ENCODE assay signal across 11 cellular contexts in genomic region chr10:129501652-129502436, GRCh38. TPM values are rescaled to one million over a fixed set of nuclear protein-coding genes. Genes with fewer than 3 reads are reported as not detected.
DNase-seq lines count a peak whose midpoint lies in the region; ATAC-seq, FAIRE-seq and TF ChIP-seq lines count a peak whose summit lies in the region.
"Had no signal": no experiment of that assay in that cellular context is flagged by ENCODE, and none has a peak within 500 bp of the region (broad histone marks: within the 10 kb centered on the region; RNA-seq: fewer than 3 reads in every experiment).

No MANE protein-coding gene starts in this region.

- H3K79me2 ChIP-seq in keratinocyte (ENCODE audit: control insufficient read depth, insufficient read depth, low read length), result no peaks in the 10 kb centered on the region

- intact Hi-C loops in Right ventricle myocardium inferior (cut with DNase I), result no loop called here

- ATAC-seq in GM18520 (IDR thresholded peaks at IDR 0.05; ENCODE audit: unreplicated experiment) (peak; percentile 88), GM21619 (IDR thresholded peaks at IDR 0.05; ENCODE audit: unreplicated experiment) (peak; percentile 94), HG03280 (IDR thresholded peaks at IDR 0.05; ENCODE audit: unreplicated experiment) (peak; percentile 95), Right ventricle myocardium inferior (no peak), GM19035 (IDR thresholded peaks at IDR 0.05; ENCODE audit: unreplicated experiment) (no peak)
- ATAC-seq in activated T-helper 17 cell treated with anti-CD3 and anti-CD28 coated beads, Interleukin-2, amount 50 U/mL, for 72 hours (replicated peaks), result no peak

- no peak for TF ChIP-seq CTCF in keratinocyte (optimal IDR thresholded peaks at IDR 0.05 in 1 of 3, IDR thresholded peaks at IDR 0.05 in 1 of 3, conservative IDR thresholded peaks at IDR 0.05 in 1 of 3; ENCODE audit: extremely low read depth in 1 of 3, insufficient read depth in 2 of 3, low read length in 3 of 3)

- H3K36me3 ChIP-seq in keratinocyte (ENCODE audit: control insufficient read depth in 2 of 2, extremely low read depth in 1 of 2, insufficient read depth in 2 of 2, low read length in 2 of 2), result no peaks in the 10 kb centered on the region

- dilution Hi-C loops in keratinocyte (cut with MboI; ENCODE audit: extremely low pct_ligation_motif_present, low sequenced_read_pairs), result no loop called here

- no peak overlapping the region for H3K27ac ChIP-seq in keratinocyte (ENCODE audit: control insufficient read depth, insufficient read depth, low read length)
- H3K27ac ChIP-seq: PC-9 had no signal

- peaks cover 15% of the 10 kb centered on the region for H3K4me1 ChIP-seq in keratinocyte (ENCODE audit: control insufficient read depth, extremely low read depth, insufficient read depth, low read length)

- no peaks in the 10 kb centered on the region for H3K9me3 ChIP-seq in keratinocyte (ENCODE audit: control insufficient read depth, low read depth, low read length)

- no peak overlapping the region for H3K4me3 Mint-ChIP-seq in activated T-helper 17 cell treated with anti-CD3 and anti-CD28 coated beads, Interleukin-2, amount 50 U/mL, for 72 hours
- H3K4me3 Mint-ChIP-seq: CD8-positive, alpha-beta memory T cell had no signal

- no peak for FAIRE-seq in keratinocyte (lab: Jason Lieb, UNC)
- FAIRE-seq: endometrium had no signal

- H4K20me1 ChIP-seq in keratinocyte (ENCODE audit: control insufficient read depth, extremely low read depth, insufficient read depth, low read length), result no peaks in the 10 kb centered on the region

- H3K9me3 Mint-ChIP-seq in activated T-helper 17 cell treated with anti-CD3 and anti-CD28 coated beads, Interleukin-2, amount 50 U/mL, for 72 hours, result peaks cover 10% of the 10 kb centered on the region

- H3K4me3 ChIP-seq in keratinocyte (ENCODE audit: control insufficient read depth in 2 of 3, extremely low read depth in 1 of 3, insufficient read depth in 2 of 3, low read depth in 1 of 3, low read length in 3 of 3), result no peak overlapping the region
- H3K4me3 ChIP-seq: PC-9 had no signal

- H3K36me3 Mint-ChIP-seq in activated T-helper 17 cell treated with anti-CD3 and anti-CD28 coated beads, Interleukin-2, amount 50 U/mL, for 72 hours (ENCODE audit: low read depth), result peaks cover 33% of the 10 kb centered on the region

- H3K27me3 ChIP-seq in keratinocyte (ENCODE audit: control insufficient read depth, extremely low read depth, insufficient read depth, low read length), result no peaks in the 10 kb centered on the region

- no peak overlapping the region for H3K27ac Mint-ChIP-seq in activated T-helper 17 cell treated with anti-CD3 and anti-CD28 coated beads, Interleukin-2, amount 50 U/mL, for 72 hours

- H3K27me3 Mint-ChIP-seq in activated T-helper 17 cell treated with anti-CD3 and anti-CD28 coated beads, Interleukin-2, amount 50 U/mL, for 72 hours, result no peaks in the 10 kb centered on the region
- H3K27me3 Mint-ChIP-seq: CD8-positive, alpha-beta memory T cell had no signal

- H3K9ac ChIP-seq in keratinocyte (ENCODE audit: control insufficient read depth, extremely low read depth, insufficient read depth, low read length), result no peak overlapping the region

- no peak overlapping the region for H2AFZ ChIP-seq in keratinocyte (ENCODE audit: control insufficient read depth, low read length)
- H2AFZ ChIP-seq: PC-9 had no signal

- peaks cover 11% of the 10 kb centered on the region for H3K4me1 Mint-ChIP-seq in activated T-helper 17 cell treated with anti-CD3 and anti-CD28 coated beads, Interleukin-2, amount 50 U/mL, for 72 hours

- H3K4me2 ChIP-seq in keratinocyte (ENCODE audit: control insufficient read depth, extremely low read depth, insufficient read depth, low read depth, low read length), result no peak overlapping the region
- H3K4me2 ChIP-seq: PC-9 had no signal

- no peaks in the 10 kb centered on the region for H3K9me1 ChIP-seq in keratinocyte (ENCODE audit: control insufficient read depth, extremely low read depth, insufficient read depth, low read length)

- DNase-seq in keratinocyte (ENCODE audit: low read depth, low spot score) (peak; percentile 40), Right ventricle myocardium inferior (ENCODE audit: missing footprints) (no peak), dedifferentiated amniotic fluid mesenchymal stem cell (ENCODE audit: extremely low spot score) (no peak)
- DNase-seq: CD8-positive, alpha-beta memory T cell; PC-9 had no signal

RNA-seq across cellular contexts. Expression of gene MGMT, which starts 34.8 kb away (rescaled TPM):
- 15.2 to 17.2 TPM (median 15.2 TPM) in 3 replicates for polyA plus RNA-seq in keratinocyte
- polyA plus RNA-seq in keratinocyte (2011; ENCODE audit: low read depth), result 2.5 TPM
- 11.2 and 21.2 TPM in 2 replicates for polyA plus RNA-seq in keratinocyte (2011; cell fraction: cytosol; rRNA removed)
- polyA plus RNA-seq in keratinocyte (2011; cell fraction: nucleus; rRNA removed), result 10.8 and 15.2 TPM in 2 replicates
- 10.9 and 18.4 TPM in 2 replicates for polyA plus RNA-seq in keratinocyte (2012; ENCODE audit: low replicate concordance)
- 5.7 to 12.9 TPM (median 9.3 TPM) in 3 replicates for polyA minus RNA-seq in keratinocyte
- 6.3 TPM for polyA minus RNA-seq in keratinocyte (2011; cell fraction: cytosol; rRNA and poly(A)+ RNA removed)
- polyA minus RNA-seq in keratinocyte (2011; cell fraction: nucleus; rRNA and poly(A)+ RNA removed), result 9.1 and 12.2 TPM in 2 replicates
- total RNA-seq in Right ventricle myocardium inferior, result 14.5 TPM
- total RNA-seq in activated T-helper 17 cell treated with anti-CD3 and anti-CD28 coated beads, Interleukin-2, amount 50 U/mL, for 72 hours, result 10 to 100 TPM; 18.7 to 22.4 TPM

Comparison
In these comparisons a context has a peak if more than half of its experiments do, and no peak if none do; other contexts are left out.
1. ATAC-seq: peak in GM18520 (single experiment), GM21619 (single experiment) and HG03280 (single experiment); none in Right ventricle myocardium inferior (single experiment), GM19035 (single experiment) and activated T-helper 17 cell treated with anti-CD3 and anti-CD28 coated beads, Interleukin-2, amount 50 U/mL, for 72 hours (single experiment).